24 cellular contexts compared by ENCODE assay signal in genomic region chr2:149065236-149065635, GRCh38. TPM values are rescaled to one million over a fixed set of nuclear protein-coding genes. Genes with fewer than 3 reads are reported as not detected.
DNase-seq lines count a peak whose midpoint lies in the region; ATAC-seq, FAIRE-seq and TF ChIP-seq lines count a peak whose summit lies in the region.
"Had no signal": no experiment of that assay in that cellular context is flagged by ENCODE, and none has a peak within 500 bp of the region (broad histone marks: within the 10 kb centered on the region; RNA-seq: fewer than 3 reads in every experiment).

No MANE protein-coding gene starts in this region.

- ATAC-seq in naive thymus-derived CD4-positive, alpha-beta T cell = no peak
- ATAC-seq: activated CD4-positive, alpha-beta T cell treated with anti-CD3 and anti-CD28 coated beads for 36 hours; right cardiac atrium had no signal

- no peak overlapping the region for H3K4me3 Mint-ChIP-seq in nephron
- no peak overlapping the region for H3K4me3 Mint-ChIP-seq in naive thymus-derived CD4-positive, alpha-beta T cell
- H3K4me3 Mint-ChIP-seq: activated CD4-positive, alpha-beta T cell treated with anti-CD3 and anti-CD28 coated beads for 36 hours; B cell had no signal

- peak; percentile 71 for DNase-seq in Daoy (ENCODE audit: low read depth)
- peak; percentile 39 for DNase-seq in HT1080 (ENCODE audit: low read depth)
- DNase-seq in bronchial epithelial cell (ENCODE audit: low read depth) = peak; percentile 28
- DNase-seq in globus pallidus (ENCODE audit: low spot score) = no peak
- no peak for DNase-seq in stimulated activated CD4-positive, alpha-beta T cell treated with anti-CD3 and anti-CD28 coated beads, Interleukin-2, amount 100 ng/mL, for 24 hours
- DNase-seq in NCI-H1048 (lab: John Stamatoyannopoulos, UW) = no peak
- no peak for DNase-seq in naive thymus-derived CD4-positive, alpha-beta T cell
- DNase-seq: activated CD4-positive, alpha-beta T cell treated with anti-CD3 and anti-CD28 coated beads for 36 hours; activated CD8-positive, alpha-beta memory T cell treated with anti-CD3 and anti-CD28 coated beads, Interleukin-2, amount 50 U/mL, for 4 hours; activated gamma-delta T cell treated with Interleukin-2 at 50 U/mL for 16 hours; anterior cingulate cortex; Karpas-422; NCI-H1436 treated with DMSO at 0.1 percent for 48 hours; NCI-H345; nucleus accumbens; right cardiac atrium; SHP77 treated with DMSO at 0.1 percent for 48 hours; stimulated activated CD4-positive, alpha-beta T cell treated with anti-CD3 and anti-CD28 coated beads, Interleukin-1b, Interleukin-23, amount 100 ng/mL, for 48 hours; substantia nigra had no signal

- no peak overlapping the region for H3K4me3 ChIP-seq in bronchial epithelial cell (ENCODE audit: low read depth, low read length)
- no peak overlapping the region for H3K4me3 ChIP-seq in naive thymus-derived CD4-positive, alpha-beta T cell (ENCODE audit: low read length)

- H3K36me3 Mint-ChIP-seq in nephron (ENCODE audit: low read depth) = peaks cover 4% of the 10 kb centered on the region
- H3K36me3 Mint-ChIP-seq in naive thymus-derived CD4-positive, alpha-beta T cell = no peaks in the 10 kb centered on the region

- H3K4me1 Mint-ChIP-seq in nephron = peaks cover 13% of the 10 kb centered on the region
- peaks cover 7 to 15% (median 11%) of the 10 kb centered on the region in 7 donors for H3K4me1 Mint-ChIP-seq in naive thymus-derived CD4-positive, alpha-beta T cell

- no peaks in the 10 kb centered on the region for H3K9me3 Mint-ChIP-seq in nephron
- H3K9me3 Mint-ChIP-seq in naive thymus-derived CD4-positive, alpha-beta T cell = peaks cover 0 to 5% (median 0%) of the 10 kb centered on the region in 11 donors

- no peak overlapping the region for H3K27ac ChIP-seq in naive thymus-derived CD4-positive, alpha-beta T cell (ENCODE audit: low read depth, low read length)

- no peak for FAIRE-seq in bronchial epithelial cell (lab: Jason Lieb, UNC)
- FAIRE-seq: D721Med, islet of Langerhans had no signal

- H3K27me3 Mint-ChIP-seq in nephron (ENCODE audit: low read depth) = peaks cover 8% of the 10 kb centered on the region
- H3K27me3 Mint-ChIP-seq in naive thymus-derived CD4-positive, alpha-beta T cell = peaks cover 3 to 29% (median 12%) of the 10 kb centered on the region in 5 donors

- no peaks in the 10 kb centered on the region for H3K27me3 ChIP-seq in bronchial epithelial cell (ENCODE audit: control insufficient read depth, insufficient read depth, low read length)
- H3K27me3 ChIP-seq in naive thymus-derived CD4-positive, alpha-beta T cell (ENCODE audit: control insufficient read depth in 2 of 2, insufficient read depth in 2 of 2, low read length in 2 of 2) = no peaks in the 10 kb centered on the region

- H3K4me1 ChIP-seq in naive thymus-derived CD4-positive, alpha-beta T cell (ENCODE audit: control insufficient read depth in 2 of 2, insufficient read depth in 2 of 2, low read length in 2 of 2) = no peaks in the 10 kb centered on the region

- intact Hi-C loops in naive thymus-derived CD4-positive, alpha-beta T cell (cut with micrococcal nuclease) = no loop called here

- TF ChIP-seq CTCF in bronchial epithelial cell (IDR thresholded peaks at IDR 0.05; ENCODE audit: insufficient read depth, low read length, severe bottlenecking) (no peak), nephron (IDR thresholded peaks at IDR 0.05; ENCODE audit: unreplicated experiment in 3 of 3) (no peak)

- no peaks in the 10 kb centered on the region for H3K36me3 ChIP-seq in bronchial epithelial cell (ENCODE audit: control insufficient read depth, insufficient read depth, low read length)
- H3K36me3 ChIP-seq in naive thymus-derived CD4-positive, alpha-beta T cell (ENCODE audit: control insufficient read depth in 2 of 3, insufficient read depth in 3 of 3, low read length in 3 of 3) = no peaks in the 10 kb centered on the region

- CTCF ChIA-PET in naive thymus-derived CD4-positive, alpha-beta T cell (lab: Charles Lee) = no interaction called here

- no peaks in the 10 kb centered on the region for H3K9me3 ChIP-seq in naive thymus-derived CD4-positive, alpha-beta T cell (ENCODE audit: control insufficient read depth in 2 of 3, low read length in 3 of 3)

- POLR2A ChIA-PET in naive thymus-derived CD4-positive, alpha-beta T cell (lab: Charles Lee) = interaction anchor here (0.7 kb wide), 1 partner anchor 66 kb away, joined by 6 read pairs; no protein-coding TSS in a partner anchor

- peak overlapping the region in 2 of 3 experiments; percentile 7 to 68 for H3K27ac Mint-ChIP-seq in nephron
- H3K27ac Mint-ChIP-seq in naive thymus-derived CD4-positive, alpha-beta T cell = no peak overlapping the region
- H3K27ac Mint-ChIP-seq: activated CD4-positive, alpha-beta T cell treated with anti-CD3 and anti-CD28 coated beads for 36 hours; B cell had no signal

RNA-seq across cellular contexts. Expression of gene LYPD6B, which starts 26.7 kb away (rescaled TPM):
- total RNA-seq in Daoy (2014; rRNA removed; shearing (Covaris generic)) = 8.0 and 10.2 TPM in 2 replicates
- total RNA-seq in HT1080 (2014; rRNA removed; shearing (Covaris generic)) = 3.1 and 5.4 TPM in 2 replicates
- 4.7 and 5.3 TPM in 2 replicates for polyA plus RNA-seq in HT1080 (2015; cell fraction: cytosol; rRNA removed)
- 2.9 and 3.5 TPM in 2 replicates for polyA plus RNA-seq in HT1080 (2015; cell fraction: nucleus; rRNA removed)
- 14.7 and 34.2 TPM in 2 replicates for total RNA-seq in bronchial epithelial cell
- total RNA-seq in naive thymus-derived CD4-positive, alpha-beta T cell = 1 to 10 TPM in 1 of 5 experiments, under 1 TPM in 1, not detected in 3; 0.37 to 1.7 TPM
- polyA plus RNA-seq in naive thymus-derived CD4-positive, alpha-beta T cell = not detected
- total RNA-seq: activated CD4-positive, alpha-beta T cell treated with anti-CD3 and anti-CD28 coated beads for 36 hours; right cardiac atrium; T-helper 2 cell treated with Interferon-gamma antibody and Interleukin-4, amounts not matched to agents 100 ng/mL and 5 ng/mL, for 36 hours had no signal
- polyA plus RNA-seq: right cardiac atrium had no signal

Comparison
In these comparisons a context has a peak if more than half of its experiments do, and no peak if none do; other contexts are left out.
1. DNase-seq: peak in Daoy (single experiment), HT1080 (single experiment) and bronchial epithelial cell (single experiment); none in globus pallidus (single experiment), stimulated activated CD4-positive, alpha-beta T cell treated with anti-CD3 and anti-CD28 coated beads, Interleukin-2, amount 100 ng/mL, for 24 hours (0 of 2), NCI-H1048 (single experiment) and naive thymus-derived CD4-positive, alpha-beta T cell (0 of 9).
2. H3K27ac Mint-ChIP-seq: peak in nephron (2 of 3); none in naive thymus-derived CD4-positive, alpha-beta T cell (0 of 9).